21 cellular contexts compared by ENCODE assay signal in genomic region chr16:79362312-79362970, GRCh38.
"Had no signal": no experiment of that assay in that cellular context is flagged by ENCODE, and none has a peak within 500 bp of the region (broad histone marks: within the 10 kb centered on the region; RNA-seq: fewer than 3 reads in every experiment).

No MANE protein-coding gene starts in this region.

- H3K27me3 ChIP-seq: body of pancreas, esophagus muscularis mucosa, heart left ventricle, neural progenitor cell, pancreas, stomach had no signal

- ATAC-seq: activated CD8-positive, alpha-beta T cell treated with anti-CD3 and anti-CD28 coated beads for 36 hours; body of pancreas; heart left ventricle; left ventricle myocardium superior; pancreas had no signal

- H3K4me3 ChIP-seq: body of pancreas, esophagus muscularis mucosa, heart left ventricle, neural progenitor cell, pancreas, stomach had no signal

- H3K9ac ChIP-seq: neural progenitor cell had no signal

- H3K27ac ChIP-seq: body of pancreas, esophagus muscularis mucosa, heart left ventricle, neural progenitor cell, pancreas, stomach had no signal

- H2AFZ ChIP-seq: neural progenitor cell had no signal

- H3K4me2 ChIP-seq: neural progenitor cell had no signal

- H3K4me1 ChIP-seq: body of pancreas, esophagus muscularis mucosa, heart left ventricle, neural progenitor cell, pancreas, stomach had no signal

- H3K36me3 ChIP-seq: esophagus muscularis mucosa, heart left ventricle, neural progenitor cell, pancreas, stomach had no signal

- H3K4me3 Mint-ChIP-seq: activated CD8-positive, alpha-beta T cell treated with anti-CD3 and anti-CD28 coated beads for 36 hours; activated T-helper 1 cell treated with anti-CD3 and anti-CD28 coated beads, Interleukin-12 subunit alpha, Interleukin-12 subunit beta, Interleukin-2, Interleukin-4 antibody, amounts not matched to agents 30 ng/mL and 10 ng/mL and 1 ng/mL, durations not matched to agents 14 hours and 24 hours and 36 hours; neural progenitor cell; T-helper 2 cell treated with Interferon-gamma antibody and Interleukin-4, amounts not matched to agents 5 μg/mL and 100 μg/mL, for 36 hours had no signal

- H3K27ac Mint-ChIP-seq: activated CD8-positive, alpha-beta T cell treated with anti-CD3 and anti-CD28 coated beads for 36 hours; activated T-helper 1 cell treated with anti-CD3 and anti-CD28 coated beads, Interleukin-12 subunit alpha, Interleukin-12 subunit beta, Interleukin-2, Interleukin-4 antibody, amounts not matched to agents 30 ng/mL and 10 ng/mL and 1 ng/mL, durations not matched to agents 14 hours and 24 hours and 36 hours; neural progenitor cell; T-helper 2 cell treated with Interferon-gamma antibody and Interleukin-4, amounts not matched to agents 5 μg/mL and 100 μg/mL, for 36 hours had no signal

- H3K9me3 ChIP-seq: pancreas had no signal

- FAIRE-seq: endometrium, islet of Langerhans, pancreas, urothelium cell line had no signal

- H3K36me3 Mint-ChIP-seq: neural progenitor cell had no signal

- DNase-seq: activated CD4-positive, CD25-positive, alpha-beta regulatory T cell treated with anti-CD3 and anti-CD28 coated beads, Interleukin-2, amount 50 U/mL, for 72 hours; activated CD8-positive, alpha-beta memory T cell treated with anti-CD3 and anti-CD28 coated beads, Interleukin-2, amount 50 U/mL, for 4 hours; activated naive CD4-positive, alpha-beta T cell treated with anti-CD3 and anti-CD28 coated beads, Interleukin-2, amount 50 U/mL, for 16 hours; body of pancreas; cerebellar nuclear complex; foreskin fibroblast; heart left ventricle; left ventricle myocardium superior; mesenchymal stem cell; pancreas; stimulated activated CD4-positive, alpha-beta T cell treated with anti-CD3 and anti-CD28 coated beads, Interleukin-15, amount 100 ng/mL, for 24 hours; stimulated activated CD4-positive, alpha-beta T cell treated with anti-CD3 and anti-CD28 coated beads, Interleukin-4, amount 100 ng/mL, for 4 hours; stomach had no signal
